ENCODE assay signal across 13 cellular contexts in genomic region chr2:126496493-126496892, GRCh38.
DNase-seq lines count a peak whose midpoint lies in the region; ATAC-seq lines count a peak whose summit lies in the region.
"Had no signal": no experiment of that assay in that cellular context is flagged by ENCODE, and none has a peak within 500 bp of the region (broad histone marks: within the 10 kb centered on the region; RNA-seq: fewer than 3 reads in every experiment).

No MANE protein-coding gene starts in this region.

- H3K36me3 Mint-ChIP-seq in activated T-cell treated with anti-CD3 and anti-CD28 coated beads, Interleukin-2, amount 50 U/mL, for 72 hours (ENCODE audit: insufficient read depth in 2 of 2): peaks cover 3 to 5% of the 10 kb centered on the region in 2 donors
- peaks cover 2% of the 10 kb centered on the region for H3K36me3 Mint-ChIP-seq in activated naive CD8-positive, alpha-beta T cell treated with anti-CD3 and anti-CD28 coated beads for 36 hours

- H3K9me3 Mint-ChIP-seq in activated T-cell treated with anti-CD3 and anti-CD28 coated beads, Interleukin-2, amount 50 U/mL, for 72 hours: peaks cover 0 to 7% of the 10 kb centered on the region in 2 donors
- peaks cover 9% of the 10 kb centered on the region for H3K9me3 Mint-ChIP-seq in activated naive CD8-positive, alpha-beta T cell treated with anti-CD3 and anti-CD28 coated beads for 36 hours

- peak overlapping the region; percentile 72 for H3K27ac Mint-ChIP-seq in activated T-cell treated with anti-CD3 and anti-CD28 coated beads, Interleukin-2, amount 50 U/mL, for 72 hours
- H3K27ac Mint-ChIP-seq in activated naive CD8-positive, alpha-beta T cell treated with anti-CD3 and anti-CD28 coated beads for 36 hours: no peak overlapping the region

- peak in 1 of 2 donors; percentile 29 for DNase-seq in activated T-cell treated with anti-CD3 and anti-CD28 coated beads, Interleukin-2, amount 50 U/mL, for 72 hours
- no peak for DNase-seq in activated T-cell treated with anti-CD3 and anti-CD28 coated beads, Interleukin-2, amount 50 U/mL, for 1 hour
- DNase-seq in DMS114 treated with DMSO at 0.1 percent for 48 hours (lab: John Stamatoyannopoulos, UW; ENCODE audit: unreplicated experiment): no peak
- no peak for DNase-seq in left lobe of liver (ENCODE audit: low spot score)
- no peak for DNase-seq in activated naive CD8-positive, alpha-beta T cell treated with anti-CD3 and anti-CD28 coated beads for 36 hours
- DNase-seq in NCI-H1105 treated with DMSO at 0.1 percent for 48 hours (lab: John Stamatoyannopoulos, UW): no peak
- DNase-seq: activated naive CD4-positive, alpha-beta T cell treated with anti-CD3 and anti-CD28 coated beads, Interleukin-2, amount 50 U/mL, for 16 hours; GM23248; right lobe of liver had no signal

- H3K4me3 Mint-ChIP-seq in activated T-cell treated with anti-CD3 and anti-CD28 coated beads, Interleukin-2, amount 50 U/mL, for 72 hours: no peak overlapping the region
- no peak overlapping the region for H3K4me3 Mint-ChIP-seq in activated naive CD8-positive, alpha-beta T cell treated with anti-CD3 and anti-CD28 coated beads for 36 hours

- H3K27me3 Mint-ChIP-seq in activated T-cell treated with anti-CD3 and anti-CD28 coated beads, Interleukin-2, amount 50 U/mL, for 72 hours (ENCODE audit: low read depth): peaks cover 14% of the 10 kb centered on the region
- H3K27me3 Mint-ChIP-seq in activated naive CD8-positive, alpha-beta T cell treated with anti-CD3 and anti-CD28 coated beads for 36 hours: peaks cover 19% of the 10 kb centered on the region

- peak; percentile 37 to 72 for ATAC-seq in activated T-cell treated with anti-CD3 and anti-CD28 coated beads, Interleukin-2, amount 50 U/mL, for 72 hours (replicated peaks in 1 of 2)
- ATAC-seq in GM21717 (IDR thresholded peaks at IDR 0.05; ENCODE audit: unreplicated experiment) (peak; percentile 97), HG03135 (IDR thresholded peaks at IDR 0.05; ENCODE audit: unreplicated experiment) (peak; percentile 92), left lobe of liver (no peak)
- ATAC-seq: activated CD4-positive, CD25-positive, alpha-beta regulatory T cell treated with anti-CD3 and anti-CD28 coated beads, Interleukin-2, amount 50 U/mL, for 24 hours; K562; right lobe of liver had no signal

- H3K4me1 Mint-ChIP-seq in activated T-cell treated with anti-CD3 and anti-CD28 coated beads, Interleukin-2, amount 50 U/mL, for 72 hours (ENCODE audit: low read depth): no peaks in the 10 kb centered on the region
- no peaks in the 10 kb centered on the region for H3K4me1 Mint-ChIP-seq in activated naive CD8-positive, alpha-beta T cell treated with anti-CD3 and anti-CD28 coated beads for 36 hours
